Comparison of ENCODE assay signal across 8 cellular contexts in the genomic region with DNA sequence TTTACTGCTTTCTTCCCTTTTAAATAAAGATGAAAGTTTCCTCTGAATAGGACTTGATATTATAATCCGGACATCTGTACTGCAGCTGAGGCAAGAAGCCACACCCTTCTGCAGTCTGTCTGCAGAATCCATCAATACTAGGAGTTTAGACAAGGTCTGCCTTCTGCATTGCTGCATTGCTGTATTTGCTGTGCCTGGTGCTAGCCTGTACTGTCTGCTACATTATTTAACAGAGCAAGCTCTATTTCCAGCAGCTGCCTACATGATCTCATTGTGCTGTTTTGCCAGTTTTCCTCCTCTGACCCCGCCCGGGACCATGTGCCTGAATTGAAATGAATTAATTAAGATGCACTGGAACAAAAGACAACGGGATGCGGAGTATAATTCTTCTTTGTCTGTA. TPM values are rescaled to one million over a fixed set of nuclear protein-coding genes. Genes with fewer than 3 reads are reported as not detected.
DNase-seq lines count a peak whose midpoint lies in the region; ATAC-seq and TF ChIP-seq lines count a peak whose summit lies in the region.

No MANE protein-coding gene starts in this region.

- H3K9me2 ChIP-seq in PC-9 (ENCODE audit: insufficient read depth), result no peaks in the 10 kb centered on the region

- H3K27me3 Mint-ChIP-seq in endodermal cell (ENCODE audit: insufficient read depth), result peaks cover 2% of the 10 kb centered on the region
- H3K27me3 Mint-ChIP-seq in activated T-helper 2 cell treated with anti-CD3 and anti-CD28 coated beads, Interferon-gamma antibody, Interleukin-2, Interleukin-4, amounts not matched to agents 10 μg/mL and 5 μg/mL and 100 μg/mL, durations not matched to agents 14 hours and 24 hours and 36 hours (ENCODE audit: low read depth), result no peaks in the 10 kb centered on the region

- H3K4me3 ChIP-seq in PC-9, result no peak overlapping the region
- H3K4me3 ChIP-seq in endodermal cell (ENCODE audit: low read length), result peak overlapping the region; percentile 93
- H3K4me3 ChIP-seq in mononuclear cell (ENCODE audit: low read length), result peak overlapping the region; percentile 95
- peak overlapping the region; percentile 86 to 100 for H3K4me3 ChIP-seq in uterus

- H3K9me3 ChIP-seq in PC-9 (ENCODE audit: insufficient read depth, low read depth) (no peaks in the 10 kb centered on the region), endodermal cell (ENCODE audit: control insufficient read depth, low read length) (no peaks in the 10 kb centered on the region), mononuclear cell (ENCODE audit: low read depth, low read length) (no peaks in the 10 kb centered on the region), uterus (no peaks in the 10 kb centered on the region)

- POLR2A ChIA-PET in PC-9 (lab: Charles Lee; ENCODE audit: unreplicated experiment), result interaction anchor here (0.6 kb wide), 1 partner anchor 558 kb away, joined by 10 read pairs; no protein-coding TSS in a partner anchor

- peaks cover 24% of the 10 kb centered on the region for H3K36me3 Mint-ChIP-seq in endodermal cell (ENCODE audit: low read depth)
- H3K36me3 Mint-ChIP-seq in activated T-helper 2 cell treated with anti-CD3 and anti-CD28 coated beads, Interferon-gamma antibody, Interleukin-2, Interleukin-4, amounts not matched to agents 10 μg/mL and 5 μg/mL and 100 μg/mL, durations not matched to agents 14 hours and 24 hours and 36 hours (ENCODE audit: low read depth), result peaks cover 33% of the 10 kb centered on the region

- peak overlapping the region; percentile 30 for H3K9ac ChIP-seq in endodermal cell (ENCODE audit: extremely low read depth, low read length, poor library complexity, severe bottlenecking)

- H3K4me1 ChIP-seq in PC-9 (replicated peaks; ENCODE audit: insufficient read depth) (no peaks in the 10 kb centered on the region; the same call in 1 of the 2 replicates), endodermal cell (ENCODE audit: control insufficient read depth, insufficient read depth, low read length) (peaks cover 4% of the 10 kb centered on the region), mononuclear cell (ENCODE audit: insufficient read depth, low read length) (peaks cover 20% of the 10 kb centered on the region), uterus (no peaks in the 10 kb centered on the region)

- H3K27ac Mint-ChIP-seq in endodermal cell, result no peak overlapping the region
- no peak overlapping the region for H3K27ac Mint-ChIP-seq in activated T-helper 2 cell treated with anti-CD3 and anti-CD28 coated beads, Interferon-gamma antibody, Interleukin-2, Interleukin-4, amounts not matched to agents 10 μg/mL and 5 μg/mL and 100 μg/mL, durations not matched to agents 14 hours and 24 hours and 36 hours

- H3K4me2 ChIP-seq in PC-9, result peak overlapping the region; percentile 99; the same call in 1 of the 2 replicates

- H3K4me3 Mint-ChIP-seq in endodermal cell, result peak overlapping the region; percentile 88
- no peak overlapping the region for H3K4me3 Mint-ChIP-seq in activated T-helper 2 cell treated with anti-CD3 and anti-CD28 coated beads, Interferon-gamma antibody, Interleukin-2, Interleukin-4, amounts not matched to agents 10 μg/mL and 5 μg/mL and 100 μg/mL, durations not matched to agents 14 hours and 24 hours and 36 hours (ENCODE audit: low read depth)

- ATAC-seq in HG03521 (IDR thresholded peaks at IDR 0.05; ENCODE audit: unreplicated experiment), result no peak

- H3K27ac ChIP-seq in PC-9 (no peak overlapping the region), endodermal cell (ENCODE audit: low read depth, low read length) (peak overlapping the region; percentile 99), uterus (peak overlapping the region; percentile 99)

- H3K36me3 ChIP-seq in PC-9 (ENCODE audit: low read depth) (no peaks in the 10 kb centered on the region), endodermal cell (ENCODE audit: control insufficient read depth, insufficient read depth, low read length) (peaks cover 14% of the 10 kb centered on the region), uterus (no peaks in the 10 kb centered on the region)

- intact Hi-C loops in PC-9 (cut with micrococcal nuclease; ENCODE audit: unreplicated experiment) (loop anchor here (5.0 kb wide), 1 partner anchor 45 kb away; no protein-coding TSS in a partner anchor), uterus (cut with DNase I; ENCODE audit: low total_unique reads) (loop anchor here (10.0 kb wide), 1 partner anchor 48 kb away; no protein-coding TSS in a partner anchor)
- intact Hi-C loops in activated T-helper 2 cell treated with anti-CD3 and anti-CD28 coated beads, Interferon-gamma antibody, Interleukin-2, Interleukin-4, amounts not matched to agents 10 μg/mL and 5 μg/mL and 100 μg/mL, durations not matched to agents 14 hours and 24 hours and 36 hours (cut with micrococcal nuclease), result loop anchor here (5.0 kb wide), 2 partner anchors 75 to 125 kb away; a partner anchor contains a TSS

- H4K20me1 ChIP-seq in PC-9 (ENCODE audit: insufficient read depth), result no peaks in the 10 kb centered on the region

- WGBS in endodermal cell (ENCODE audit: insufficient coverage in 1 of 2, insufficient read length in 1 of 2), 2 experiments, result 86 to 87% methylated on average over 3 to 5 of the region's 5 CpGs

- H2AFZ ChIP-seq in PC-9, result no peak overlapping the region

- no peak for TF ChIP-seq CTCF in PC-9 (conservative IDR thresholded peaks at IDR 0.05)
- no peak for TF ChIP-seq CTCF in endodermal cell (conservative IDR thresholded peaks at IDR 0.05)
- no peak for TF ChIP-seq CTCF in uterus (IDR thresholded peaks at IDR 0.05)

- peaks cover 3% of the 10 kb centered on the region; the same call in 1 of the 2 replicates for H3F3A ChIP-seq in PC-9 (ENCODE audit: insufficient read depth, low read depth)

- no peaks in the 10 kb centered on the region for H3K79me2 ChIP-seq in PC-9 (ENCODE audit: low read depth)

- no peaks in the 10 kb centered on the region for H3K4me1 Mint-ChIP-seq in endodermal cell
- H3K4me1 Mint-ChIP-seq in activated T-helper 2 cell treated with anti-CD3 and anti-CD28 coated beads, Interferon-gamma antibody, Interleukin-2, Interleukin-4, amounts not matched to agents 10 μg/mL and 5 μg/mL and 100 μg/mL, durations not matched to agents 14 hours and 24 hours and 36 hours (ENCODE audit: low read depth), result peaks cover 12% of the 10 kb centered on the region

- no TSS peak for BruUV-seq in PC-9 (replicated peaks; lab: Mats Ljungman, UMichigan)

- peak; percentile 43 for DNase-seq in activated CD8-positive, alpha-beta memory T cell treated with anti-CD3 and anti-CD28 coated beads for 24 hours
- no peak for DNase-seq in activated CD8-positive, alpha-beta memory T cell treated with anti-CD3 and anti-CD28 coated beads, Interleukin-2, amount 50 U/mL, for 4 hours
- DNase-seq in PC-9, result no peak
- DNase-seq in endodermal cell, result no peak
- peak; percentile 60 to 69 for DNase-seq in uterus
- no peak for DNase-seq in activated T-helper 2 cell treated with anti-CD3 and anti-CD28 coated beads, Interferon-gamma antibody, Interleukin-2, Interleukin-4, amounts not matched to agents 10 μg/mL and 5 μg/mL and 100 μg/mL, durations not matched to agents 14 hours and 24 hours and 36 hours (ENCODE audit: low spot score)

- H3K9me3 Mint-ChIP-seq in endodermal cell, result no peaks in the 10 kb centered on the region
- no peaks in the 10 kb centered on the region for H3K9me3 Mint-ChIP-seq in activated T-helper 2 cell treated with anti-CD3 and anti-CD28 coated beads, Interferon-gamma antibody, Interleukin-2, Interleukin-4, amounts not matched to agents 10 μg/mL and 5 μg/mL and 100 μg/mL, durations not matched to agents 14 hours and 24 hours and 36 hours

- H3K27me3 ChIP-seq in PC-9 (ENCODE audit: insufficient read depth, low read depth) (peaks cover 6% of the 10 kb centered on the region; the same call in 1 of the 2 replicates), endodermal cell (ENCODE audit: control insufficient read depth, insufficient read depth, low read length, poor library complexity, severe bottlenecking) (no peaks in the 10 kb centered on the region), mononuclear cell (ENCODE audit: insufficient read depth, low read length) (no peaks in the 10 kb centered on the region), uterus (no peaks in the 10 kb centered on the region)

- TF ChIP-seq POLR2A in uterus (IDR thresholded peaks at IDR 0.05), result no peak

- CTCF ChIA-PET in PC-9 (lab: Charles Lee), result no interaction called here

RNA-seq across cellular contexts. Expression of a gene that starts 1.7 kb away (rescaled TPM):
- total RNA-seq in PC-9 (2021) (14.1 and 14.2 TPM in 2 replicates), endodermal cell (100 to 1,000 TPM; 166 to 298 TPM), mononuclear cell (285 TPM), uterus (100 to 1,000 TPM; 241 to 900 (median 352) TPM)
- polyA plus RNA-seq in endodermal cell (2013, experiment 1 of 2), result 3,131 TPM
- 3,053 TPM for polyA plus RNA-seq in endodermal cell (2013, experiment 2 of 2)
- total RNA-seq in activated T-helper 2 cell treated with anti-CD3 and anti-CD28 coated beads, Interferon-gamma antibody, Interleukin-2, Interleukin-4, amounts not matched to agents 10 μg/mL and 5 μg/mL and 100 μg/mL, durations not matched to agents 14 hours and 24 hours and 36 hours, result 86.9 and 94.0 TPM in 2 replicates

RNA-seq across cellular contexts. Expression of a gene that starts 56.0 kb away (rescaled TPM):
- total RNA-seq in PC-9 (2021) (930 and 1,061 TPM in 2 replicates), endodermal cell (1,000 to 10,000 TPM; 1,474 to 1,587 TPM), mononuclear cell (216 TPM), uterus (100 to 1,000 TPM; 374 to 912 (median 498) TPM)
- 3,020 TPM for polyA plus RNA-seq in endodermal cell (2013, experiment 1 of 2)
- polyA plus RNA-seq in endodermal cell (2013, experiment 2 of 2), result 2,902 TPM
- 1,902 and 1,926 TPM in 2 replicates for total RNA-seq in activated T-helper 2 cell treated with anti-CD3 and anti-CD28 coated beads, Interferon-gamma antibody, Interleukin-2, Interleukin-4, amounts not matched to agents 10 μg/mL and 5 μg/mL and 100 μg/mL, durations not matched to agents 14 hours and 24 hours and 36 hours

Comparison
In these comparisons a context has a peak if more than half of its experiments do, and no peak if none do; other contexts are left out.
1. DNase-seq: peak in activated CD8-positive, alpha-beta memory T cell treated with anti-CD3 and anti-CD28 coated beads for 24 hours (single experiment) and uterus (2 of 2); none in activated CD8-positive, alpha-beta memory T cell treated with anti-CD3 and anti-CD28 coated beads, Interleukin-2, amount 50 U/mL, for 4 hours (single experiment), PC-9 (0 of 2), endodermal cell (single experiment) and activated T-helper 2 cell treated with anti-CD3 and anti-CD28 coated beads, Interferon-gamma antibody, Interleukin-2, Interleukin-4, amounts not matched to agents 10 μg/mL and 5 μg/mL and 100 μg/mL, durations not matched to agents 14 hours and 24 hours and 36 hours (single experiment).